In genomic region chr10:7123719-7124118, GRCh38 we compare ENCODE assay signal across 5 cellular contexts.
"Had no signal": no experiment of that assay in that cellular context is flagged by ENCODE, and none has a peak within 500 bp of the region (broad histone marks: within the 10 kb centered on the region; RNA-seq: fewer than 3 reads in every experiment).

No MANE protein-coding gene starts in this region.

- H3K4me2 ChIP-seq: GM23338 had no signal

- H3K4me3 ChIP-seq: GM23338 had no signal

- DNase-seq: H9, HFFc6, KG1 had no signal

- H3K27ac ChIP-seq: HL-60 had no signal
